ENCODE assay signal across 16 cellular contexts in genomic region chr9:129344623-129345495, GRCh38.
DNase-seq lines count a peak whose midpoint lies in the region; ATAC-seq, FAIRE-seq and TF ChIP-seq lines count a peak whose summit lies in the region.
"Had no signal": no experiment of that assay in that cellular context is flagged by ENCODE, and none has a peak within 500 bp of the region (broad histone marks: within the 10 kb centered on the region; RNA-seq: fewer than 3 reads in every experiment).

No MANE protein-coding gene starts in this region.

- no peaks in the 10 kb centered on the region for H4K20me1 ChIP-seq in astrocyte (ENCODE audit: insufficient read depth, low read length)
- H4K20me1 ChIP-seq in GM23338 (replicated peaks; ENCODE audit: insufficient read depth), result no peaks in the 10 kb centered on the region

- no peak for TF ChIP-seq POLR2A in vagina (IDR thresholded peaks at IDR 0.05)

- H3K27me3 ChIP-seq in right atrium auricular region (no peaks in the 10 kb centered on the region), astrocyte (ENCODE audit: insufficient read depth, low read length) (no peaks in the 10 kb centered on the region), muscle layer of duodenum (ENCODE audit: low read depth, low read length) (no peaks in the 10 kb centered on the region), vagina (no peaks in the 10 kb centered on the region), GM23338 (ENCODE audit: insufficient read depth) (no peaks in the 10 kb centered on the region)
- H3K27me3 ChIP-seq: body of pancreas had no signal

- TF ChIP-seq CTCF in right atrium auricular region (IDR thresholded peaks at IDR 0.05) (no peak), astrocyte (IDR thresholded peaks at IDR 0.05; ENCODE audit: insufficient read depth, low read depth, low read length) (no peak), vagina (IDR thresholded peaks at IDR 0.05) (no peak), GM23338 (conservative IDR thresholded peaks at IDR 0.05; ENCODE audit: low read depth in 2 of 2) (no peak)

- H3K4me1 ChIP-seq in right atrium auricular region (peaks cover 0 to 8% of the 10 kb centered on the region in 2 donors), astrocyte (ENCODE audit: insufficient read depth, low read length) (no peaks in the 10 kb centered on the region), muscle layer of duodenum (ENCODE audit: control insufficient read depth in 1 of 2, insufficient read depth in 2 of 2, low read length in 2 of 2) (peaks cover 5 to 9% of the 10 kb centered on the region in 2 donors), vagina (peaks cover 36% of the 10 kb centered on the region), GM23338 (ENCODE audit: insufficient read depth) (no peaks in the 10 kb centered on the region; the same call in 1 of the 2 replicates)
- H3K4me1 ChIP-seq: body of pancreas had no signal

- H3K9me2 ChIP-seq in GM23338 (ENCODE audit: insufficient read depth), result no peaks in the 10 kb centered on the region

- no peaks in the 10 kb centered on the region for H3K9me3 ChIP-seq in right atrium auricular region
- H3K9me3 ChIP-seq in astrocyte (ENCODE audit: insufficient read depth, low read depth, low read length), result no peaks in the 10 kb centered on the region
- no peaks in the 10 kb centered on the region for H3K9me3 ChIP-seq in muscle layer of duodenum (ENCODE audit: control insufficient read depth in 1 of 2, low read length in 2 of 2)
- no peaks in the 10 kb centered on the region for H3K9me3 ChIP-seq in vagina
- H3K9me3 ChIP-seq: body of pancreas had no signal

- H3K4me2 ChIP-seq in astrocyte (ENCODE audit: low read length), result no peak overlapping the region
- H3K4me2 ChIP-seq in GM23338, result no peak overlapping the region

- H3K9ac ChIP-seq in astrocyte (ENCODE audit: low read length), result no peak overlapping the region

- H3K36me3 Mint-ChIP-seq in astrocyte (ENCODE audit: low read depth, unreplicated experiment) (peaks cover 3% of the 10 kb centered on the region), GM23338 (ENCODE audit: low read depth) (peaks cover 8% of the 10 kb centered on the region; the same call in 2 of the 3 replicates)
- H3K36me3 Mint-ChIP-seq: activated CD8-positive, alpha-beta memory T cell treated with anti-CD3 and anti-CD28 coated beads, Interleukin-2, amount 10 ng/mL, durations not matched to agents 7 days and 5 days; CD8-positive, alpha-beta T cell had no signal

- H3K27me3 Mint-ChIP-seq in astrocyte (ENCODE audit: low read depth, unreplicated experiment) (peaks cover 5% of the 10 kb centered on the region), GM23338 (ENCODE audit: insufficient read depth, low read depth, poor library complexity) (peaks cover 6% of the 10 kb centered on the region)
- H3K27me3 Mint-ChIP-seq: activated CD8-positive, alpha-beta memory T cell treated with anti-CD3 and anti-CD28 coated beads, Interleukin-2, amount 10 ng/mL, durations not matched to agents 7 days and 5 days had no signal

- peak; percentile 17 for ATAC-seq in Right ventricle myocardium superior (ENCODE audit: poor library complexity)
- ATAC-seq in GM23338, result no peak
- ATAC-seq: activated CD8-positive, alpha-beta memory T cell treated with anti-CD3 and anti-CD28 coated beads, Interleukin-2, amount 10 ng/mL, durations not matched to agents 7 days and 5 days; CD8-positive, alpha-beta T cell had no signal

- H3K36me3 ChIP-seq in right atrium auricular region (no peaks in the 10 kb centered on the region), astrocyte (ENCODE audit: insufficient read depth, low read length) (no peaks in the 10 kb centered on the region), muscle layer of duodenum (ENCODE audit: control insufficient read depth in 1 of 2, insufficient read depth in 2 of 2, low read length in 2 of 2) (no peaks in the 10 kb centered on the region), vagina (no peaks in the 10 kb centered on the region), GM23338 (ENCODE audit: insufficient read depth) (no peaks in the 10 kb centered on the region)

- intact Hi-C loops in Right ventricle myocardium superior (cut with DNase I), result no loop called here
- intact Hi-C loops in vagina (cut with DNase I), result no loop called here

- peaks cover 3% of the 10 kb centered on the region for H3K4me1 Mint-ChIP-seq in astrocyte (ENCODE audit: low read depth, unreplicated experiment)
- H3K4me1 Mint-ChIP-seq in GM23338, result peaks cover 14% of the 10 kb centered on the region

- DNase-seq in Right ventricle myocardium superior (no peak), right atrium auricular region (ENCODE audit: low spot score) (no peak), astrocyte (ENCODE audit: low read depth) (no peak), vagina (ENCODE audit: extremely low spot score in 2 of 2) (no peak), frontal cortex (ENCODE audit: low spot score in 2 of 2) (no peak), GM23338 (ENCODE audit: low spot score) (no peak), activated T-cell treated with anti-CD3 and anti-CD28 coated beads for 4 hours (no peak)
- DNase-seq: activated CD4-positive, alpha-beta T cell treated with anti-CD3 and anti-CD28 coated beads for 1 hour; activated CD8-positive, alpha-beta memory T cell treated with anti-CD3 and anti-CD28 coated beads, Interleukin-2, amount 10 ng/mL, durations not matched to agents 7 days and 5 days; CD8-positive, alpha-beta T cell; H9; NCI-H1048; NCI-H748 treated with DMSO at 0.1 percent for 48 hours had no signal

- H3K4me3 ChIP-seq in right atrium auricular region (no peak overlapping the region), astrocyte (ENCODE audit: insufficient read depth, low read depth, low read length) (no peak overlapping the region), muscle layer of duodenum (ENCODE audit: low read depth in 1 of 2, low read length in 2 of 2) (no peak overlapping the region), vagina (no peak overlapping the region), GM23338 (no peak overlapping the region)
- H3K4me3 ChIP-seq: body of pancreas had no signal

- H3K79me2 ChIP-seq in astrocyte (ENCODE audit: insufficient read depth, low read length), result no peaks in the 10 kb centered on the region
- no peaks in the 10 kb centered on the region for H3K79me2 ChIP-seq in GM23338 (replicated peaks; ENCODE audit: insufficient read depth)

- H3F3A ChIP-seq in GM23338 (replicated peaks; ENCODE audit: low read depth), result peaks cover 7% of the 10 kb centered on the region; the same call in 1 of the 2 replicates

- H3K9me3 Mint-ChIP-seq in astrocyte (ENCODE audit: unreplicated experiment) (peaks cover 1% of the 10 kb centered on the region), GM23338 (no peaks in the 10 kb centered on the region)
- H3K9me3 Mint-ChIP-seq: CD8-positive, alpha-beta T cell; H9; T-helper 2 cell treated with Interferon-gamma antibody and Interleukin-4, amounts not matched to agents 5 μg/mL and 100 μg/mL, for 36 hours had no signal

- no peak overlapping the region for H3K27ac Mint-ChIP-seq in astrocyte (ENCODE audit: unreplicated experiment)
- H3K27ac Mint-ChIP-seq in GM23338, result no peak overlapping the region
- H3K27ac Mint-ChIP-seq: activated CD8-positive, alpha-beta memory T cell treated with anti-CD3 and anti-CD28 coated beads, Interleukin-2, amount 10 ng/mL, durations not matched to agents 7 days and 5 days; CD8-positive, alpha-beta T cell; H9 had no signal

- peak overlapping the region in 1 of 2 donors; percentile 62 for H3K27ac ChIP-seq in right atrium auricular region
- no peak overlapping the region for H3K27ac ChIP-seq in astrocyte (ENCODE audit: low read depth, low read length)
- peak overlapping the region; percentile 39 for H3K27ac ChIP-seq in muscle layer of duodenum (ENCODE audit: low read length)
- peak overlapping the region; percentile 83 for H3K27ac ChIP-seq in vagina
- no peak overlapping the region for H3K27ac ChIP-seq in GM23338 (ENCODE audit: low read depth)

- H3K4me3 Mint-ChIP-seq in astrocyte (ENCODE audit: unreplicated experiment), result no peak overlapping the region
- H3K4me3 Mint-ChIP-seq in GM23338, result no peak overlapping the region
- H3K4me3 Mint-ChIP-seq: activated CD8-positive, alpha-beta memory T cell treated with anti-CD3 and anti-CD28 coated beads, Interleukin-2, amount 10 ng/mL, durations not matched to agents 7 days and 5 days; CD8-positive, alpha-beta T cell; H9; T-helper 2 cell treated with Interferon-gamma antibody and Interleukin-4, amounts not matched to agents 5 μg/mL and 100 μg/mL, for 36 hours had no signal

- peak; percentile 5 for FAIRE-seq in astrocyte (lab: Jason Lieb, UNC)
- no peak for FAIRE-seq in frontal cortex (lab: Jason Lieb, UNC)

- H2AFZ ChIP-seq in astrocyte (ENCODE audit: low read depth, low read length) (no peak overlapping the region), GM23338 (no peak overlapping the region)

TF ChIP-seq in GM23338, 12 proteins besides CTCF, POLR2A, EP300 and RAD21 (continues in another document):
- TF ChIP-seq POLR2AphosphoS5 (IDR thresholded peaks at IDR 0.05; ENCODE audit: low read depth) (no peak), ZNF114 (CRISPR knock-in tag; IDR thresholded peaks at IDR 0.05) (no peak), REST (IDR thresholded peaks at IDR 0.05; ENCODE audit: unreplicated experiment) (no peak), EZH2 (IDR thresholded peaks at IDR 0.05; ENCODE audit: low read depth, unreplicated experiment) (no peak), NANOG (IDR thresholded peaks at IDR 0.05; ENCODE audit: borderline replicate concordance) (no peak)

Comparison
In these comparisons a context has a peak if more than half of its experiments do, and no peak if none do; other contexts are left out.
1. H3K27ac ChIP-seq: peak in muscle layer of duodenum (single experiment) and vagina (single experiment); none in astrocyte (single experiment) and GM23338 (single experiment).